In genomic region chr3:31620656-31621055, GRCh38 we compare ENCODE assay signal across 17 cellular contexts.
A peak's percentile ranks its signal among the peaks of the same experiment; 100 is the strongest.
DNase-seq lines count a peak whose midpoint lies in the region; ATAC-seq and TF ChIP-seq lines count a peak whose summit lies in the region.
"Had no signal": no experiment of that assay in that cellular context is flagged by ENCODE, and none has a peak within 500 bp of the region (broad histone marks: within the 10 kb centered on the region; RNA-seq: fewer than 3 reads in every experiment).

No MANE protein-coding gene starts in this region.

- no peak overlapping the region for H2BK5ac ChIP-seq in neuronal stem cell (ENCODE audit: low read length)

- H3K27me3 ChIP-seq in neuronal stem cell (ENCODE audit: control insufficient read depth in 3 of 3, insufficient read depth in 3 of 3, low read depth in 1 of 3, low read length in 3 of 3) = no peaks in the 10 kb centered on the region
- H3K27me3 ChIP-seq: BE2C had no signal

- no peak overlapping the region for H3K9ac ChIP-seq in neuronal stem cell (ENCODE audit: low read depth, low read length, poor library complexity)

- no CpG with 5 or more reads among the region's 1 CpG for WGBS in neuronal stem cell (ENCODE audit: extremely low coverage in 2 of 2, insufficient read length in 2 of 2, insufficient replicate concordance in 1 of 2), 2 donors

- peaks cover 27% of the 10 kb centered on the region for H3K4me1 Mint-ChIP-seq in activated naive CD8-positive, alpha-beta T cell treated with anti-CD3 and anti-CD28 coated beads, Interleukin-2, amount 50 U/mL, for 24 hours
- peaks cover 14% of the 10 kb centered on the region for H3K4me1 Mint-ChIP-seq in activated CD8-positive, alpha-beta memory T cell treated with anti-CD3 and anti-CD28 coated beads, Interleukin-2, amount 10 ng/mL, durations not matched to agents 7 days and 5 days

- no peak overlapping the region for H2BK15ac ChIP-seq in neuronal stem cell (ENCODE audit: low read length)

- no peak overlapping the region for H4K8ac ChIP-seq in neuronal stem cell (ENCODE audit: low read depth, low read length)

- CTCF ChIA-PET in activated CD8-positive, alpha-beta memory T cell treated with anti-CD3 and anti-CD28 coated beads, Interleukin-2, amount 10 ng/mL, durations not matched to agents 7 days and 5 days (lab: Charles Lee) = no interaction called here

- no peaks in the 10 kb centered on the region for H3K9me3 Mint-ChIP-seq in activated naive CD8-positive, alpha-beta T cell treated with anti-CD3 and anti-CD28 coated beads, Interleukin-2, amount 50 U/mL, for 24 hours
- no peaks in the 10 kb centered on the region for H3K9me3 Mint-ChIP-seq in activated CD8-positive, alpha-beta memory T cell treated with anti-CD3 and anti-CD28 coated beads, Interleukin-2, amount 10 ng/mL, durations not matched to agents 7 days and 5 days (ENCODE audit: low read depth)
- H3K9me3 Mint-ChIP-seq: central memory CD8-positive, alpha-beta T cell had no signal

- no peak overlapping the region for H2BK12ac ChIP-seq in neuronal stem cell (ENCODE audit: low read length)

- H3K18ac ChIP-seq in neuronal stem cell (ENCODE audit: low read length) = no peak overlapping the region

- H3K14ac ChIP-seq in neuronal stem cell (ENCODE audit: low read length) = no peak overlapping the region

- ATAC-seq in GM19351 (IDR thresholded peaks at IDR 0.05; ENCODE audit: unreplicated experiment) = peak; percentile 38
- ATAC-seq in HG03060 (IDR thresholded peaks at IDR 0.05; ENCODE audit: low read depth, unreplicated experiment) = peak; percentile 39
- peak; percentile 52 for ATAC-seq in activated naive CD8-positive, alpha-beta T cell treated with anti-CD3 and anti-CD28 coated beads, Interleukin-2, amount 50 U/mL, for 24 hours
- no peak for ATAC-seq in activated CD8-positive, alpha-beta memory T cell treated with anti-CD3 and anti-CD28 coated beads, Interleukin-2, amount 10 ng/mL, durations not matched to agents 7 days and 5 days
- no peak for ATAC-seq in HG03280 (IDR thresholded peaks at IDR 0.05; ENCODE audit: unreplicated experiment)
- ATAC-seq: HCT116 had no signal

- H2AFZ ChIP-seq in neuronal stem cell (ENCODE audit: low read length) = no peak overlapping the region

- H3K4me2 ChIP-seq in neuronal stem cell (ENCODE audit: insufficient read depth, low read length, poor library complexity, severe bottlenecking) = no peak overlapping the region

- H3K27ac Mint-ChIP-seq in activated naive CD8-positive, alpha-beta T cell treated with anti-CD3 and anti-CD28 coated beads, Interleukin-2, amount 50 U/mL, for 24 hours = peak overlapping the region; percentile 19
- H3K27ac Mint-ChIP-seq in activated CD8-positive, alpha-beta memory T cell treated with anti-CD3 and anti-CD28 coated beads, Interleukin-2, amount 10 ng/mL, durations not matched to agents 7 days and 5 days = no peak overlapping the region

- no peaks in the 10 kb centered on the region for H3K4me1 ChIP-seq in neuronal stem cell (ENCODE audit: control insufficient read depth in 2 of 2, insufficient read depth in 1 of 2, low read depth in 1 of 2, low read length in 2 of 2)
- H3K4me1 ChIP-seq: BE2C had no signal

- no peak overlapping the region for H4K91ac ChIP-seq in neuronal stem cell (ENCODE audit: low read depth, low read length, poor library complexity)

- H3K4me3 ChIP-seq in GM12865 (ENCODE audit: low read depth, low read length) (no peak overlapping the region), neuronal stem cell (ENCODE audit: low read length in 2 of 2) (no peak overlapping the region)
- H3K4me3 ChIP-seq: left ventricle myocardium inferior, skin epidermis had no signal

- peaks cover 4 to 85% of the 10 kb centered on the region in 2 donors for H3K36me3 ChIP-seq in neuronal stem cell (replicated peaks in 1 of 2; ENCODE audit: control insufficient read depth in 2 of 2, insufficient read depth in 2 of 2, low read length in 2 of 2)
- H3K36me3 ChIP-seq: BE2C had no signal

- H3K4ac ChIP-seq in neuronal stem cell (ENCODE audit: low read length) = no peak overlapping the region

- H3K9me3 ChIP-seq in neuronal stem cell (replicated peaks in 1 of 2; ENCODE audit: control insufficient read depth in 2 of 2, insufficient read depth in 1 of 2, low read depth in 1 of 2, low read length in 2 of 2) = no peaks in the 10 kb centered on the region
- H3K9me3 ChIP-seq: BE2C, left ventricle myocardium inferior had no signal

- no peaks in the 10 kb centered on the region for H3K27me3 Mint-ChIP-seq in activated naive CD8-positive, alpha-beta T cell treated with anti-CD3 and anti-CD28 coated beads, Interleukin-2, amount 50 U/mL, for 24 hours
- no peaks in the 10 kb centered on the region for H3K27me3 Mint-ChIP-seq in activated CD8-positive, alpha-beta memory T cell treated with anti-CD3 and anti-CD28 coated beads, Interleukin-2, amount 10 ng/mL, durations not matched to agents 7 days and 5 days
- H3K27me3 Mint-ChIP-seq: central memory CD8-positive, alpha-beta T cell had no signal

- no peak overlapping the region for H3K23ac ChIP-seq in neuronal stem cell (ENCODE audit: low read depth, low read length, poor library complexity)

- no peak for TF ChIP-seq CTCF in GM12865 (IDR thresholded peaks at IDR 0.05; ENCODE audit: insufficient read depth, low read depth, low read length, missing control alignments)

- no peak overlapping the region for H3K4me3 Mint-ChIP-seq in activated naive CD8-positive, alpha-beta T cell treated with anti-CD3 and anti-CD28 coated beads, Interleukin-2, amount 50 U/mL, for 24 hours
- no peak overlapping the region for H3K4me3 Mint-ChIP-seq in activated CD8-positive, alpha-beta memory T cell treated with anti-CD3 and anti-CD28 coated beads, Interleukin-2, amount 10 ng/mL, durations not matched to agents 7 days and 5 days
- H3K4me3 Mint-ChIP-seq: central memory CD8-positive, alpha-beta T cell had no signal

- no peak overlapping the region for H2BK120ac ChIP-seq in neuronal stem cell (ENCODE audit: low read depth, low read length)

- DNase-seq in GM12865 (ENCODE audit: low read depth) (peak; percentile 40), COLO829 (ENCODE audit: low spot score) (no peak), neuronal stem cell (ENCODE audit: low spot score) (no peak)
- DNase-seq in activated naive CD8-positive, alpha-beta T cell treated with anti-CD3 and anti-CD28 coated beads, Interleukin-2, amount 50 U/mL, for 24 hours = no peak
- no peak for DNase-seq in activated CD8-positive, alpha-beta memory T cell treated with anti-CD3 and anti-CD28 coated beads, Interleukin-2, amount 10 ng/mL, durations not matched to agents 7 days and 5 days
- DNase-seq: amniotic stem cell, BE2C, DMS 273 treated with DMSO at 0.1 percent for 48 hours, left ventricle myocardium inferior, NCI-H1694, NCI-H510A had no signal

- peaks cover 58% of the 10 kb centered on the region for H3K36me3 Mint-ChIP-seq in activated naive CD8-positive, alpha-beta T cell treated with anti-CD3 and anti-CD28 coated beads, Interleukin-2, amount 50 U/mL, for 24 hours (ENCODE audit: low read depth)
- peaks cover 40% of the 10 kb centered on the region for H3K36me3 Mint-ChIP-seq in activated CD8-positive, alpha-beta memory T cell treated with anti-CD3 and anti-CD28 coated beads, Interleukin-2, amount 10 ng/mL, durations not matched to agents 7 days and 5 days

- H3K27ac ChIP-seq in neuronal stem cell (replicated peaks; ENCODE audit: low read length) = no peak overlapping the region
- H3K27ac ChIP-seq: left ventricle myocardium inferior, skin epidermis had no signal

- H2AK5ac ChIP-seq in neuronal stem cell (ENCODE audit: low read depth, low read length) = no peak overlapping the region

- no peaks in the 10 kb centered on the region for H3K79me1 ChIP-seq in neuronal stem cell (ENCODE audit: low read depth, low read length)

Comparison
In these comparisons a context has a peak if more than half of its experiments do, and no peak if none do; other contexts are left out.
1. ATAC-seq: peak in GM19351 (single experiment), HG03060 (single experiment) and activated naive CD8-positive, alpha-beta T cell treated with anti-CD3 and anti-CD28 coated beads, Interleukin-2, amount 50 U/mL, for 24 hours (single experiment); none in activated CD8-positive, alpha-beta memory T cell treated with anti-CD3 and anti-CD28 coated beads, Interleukin-2, amount 10 ng/mL, durations not matched to agents 7 days and 5 days (single experiment) and HG03280 (single experiment).